ENCODE assay signal across 8 cellular contexts in genomic region chr1:115112496-115113375, GRCh38. TPM values are rescaled to one million over a fixed set of nuclear protein-coding genes. Genes with fewer than 3 reads are reported as not detected.
DNase-seq lines count a peak whose midpoint lies in the region; ATAC-seq, FAIRE-seq and TF ChIP-seq lines count a peak whose summit lies in the region.

No MANE protein-coding gene starts in this region.

- WGBS in pancreas, 2 donors: 19 to 24% methylated on average over 18 of the region's 18 CpGs

- no peak overlapping the region for H2AFZ ChIP-seq in Loucy (ENCODE audit: low read length)
- no peak overlapping the region for H2AFZ ChIP-seq in fibroblast of lung (ENCODE audit: low read length)

- no peak overlapping the region for H3K4me3 ChIP-seq in Loucy (ENCODE audit: low read length, poor library complexity, severe bottlenecking)
- H3K4me3 ChIP-seq in fibroblast of lung (replicated peaks in 1 of 4; ENCODE audit: control extremely low read depth in 1 of 4, insufficient read depth in 1 of 4, low read depth in 3 of 4, low read length in 4 of 4): no peak overlapping the region
- no peak overlapping the region for H3K4me3 ChIP-seq in pancreas

- no peak for FAIRE-seq in pancreas (lab: Jason Lieb, UNC)

- H3K79me2 ChIP-seq in Loucy (ENCODE audit: insufficient read depth, low read length): no peaks in the 10 kb centered on the region
- no peaks in the 10 kb centered on the region for H3K79me2 ChIP-seq in fibroblast of lung (ENCODE audit: control insufficient read depth, insufficient read depth, low read length)

- H3K9me2 ChIP-seq in Loucy (replicated peaks; ENCODE audit: low read depth, low read length): no peaks in the 10 kb centered on the region

- intact Hi-C loops in pancreas (cut with DNase I): loop anchor here in 1 of 3 donors (10.0 kb wide), 1 partner anchor 138 kb away; no protein-coding TSS in a partner anchor

- H3K27ac ChIP-seq in fibroblast of lung (ENCODE audit: insufficient read depth, low read length) (no peak overlapping the region), pancreas (no peak overlapping the region)

- H3F3A ChIP-seq in Loucy (ENCODE audit: low read depth): no peaks in the 10 kb centered on the region

- no peaks in the 10 kb centered on the region for H3K27me3 ChIP-seq in Loucy (ENCODE audit: insufficient read depth, low read length, poor library complexity, severe bottlenecking)
- H3K27me3 ChIP-seq in fibroblast of lung (ENCODE audit: control insufficient read depth, insufficient read depth, low read length): peaks cover 3% of the 10 kb centered on the region
- H3K27me3 ChIP-seq in pancreas: no peaks in the 10 kb centered on the region

- peaks cover 24% of the 10 kb centered on the region for H3K4me1 ChIP-seq in Loucy (ENCODE audit: insufficient read depth, low read length, poor library complexity, severe bottlenecking)
- no peaks in the 10 kb centered on the region for H3K4me1 ChIP-seq in fibroblast of lung (ENCODE audit: control insufficient read depth, extremely low read depth, insufficient read depth, low read length)
- no peaks in the 10 kb centered on the region for H3K4me1 ChIP-seq in pancreas

- H3K9ac ChIP-seq in Loucy (ENCODE audit: low read depth, low read length, poor library complexity, severe bottlenecking) (no peak overlapping the region), fibroblast of lung (ENCODE audit: insufficient read depth, low read length) (no peak overlapping the region)

- ATAC-seq in pancreas: peak in 3 of 4 donors; percentile 58 to 80 (median 70)
- no peak for ATAC-seq in GM18502 (IDR thresholded peaks at IDR 0.05; ENCODE audit: poor library complexity, unreplicated experiment)
- ATAC-seq in HG03565 (IDR thresholded peaks at IDR 0.05; ENCODE audit: unreplicated experiment): no peak

- no peak overlapping the region for H3K4me2 ChIP-seq in Loucy (ENCODE audit: low read depth, low read length, poor library complexity, severe bottlenecking)
- no peak overlapping the region for H3K4me2 ChIP-seq in fibroblast of lung (ENCODE audit: extremely low read depth, insufficient read depth, low read length)

- H3K36me3 ChIP-seq in Loucy (ENCODE audit: insufficient read depth, low read length) (no peaks in the 10 kb centered on the region), fibroblast of lung (ENCODE audit: control insufficient read depth, insufficient read depth, low read length) (no peaks in the 10 kb centered on the region), pancreas (no peaks in the 10 kb centered on the region)

- no peaks in the 10 kb centered on the region for H3K9me3 ChIP-seq in Loucy (ENCODE audit: insufficient read depth, low read depth, low read length)
- no peaks in the 10 kb centered on the region for H3K9me3 ChIP-seq in fibroblast of lung (ENCODE audit: control insufficient read depth, insufficient read depth, low read depth, low read length)
- H3K9me3 ChIP-seq in pancreas: no peaks in the 10 kb centered on the region

- DNase-seq in EL: peak; percentile 38
- peak in 2 of 3 experiments; percentile 30 to 33 for DNase-seq in activated CD8-positive, alpha-beta memory T cell treated with anti-CD3 and anti-CD28 coated beads for 48 hours (ENCODE audit: low read depth in 2 of 3, low spot score in 2 of 3)
- no peak for DNase-seq in fibroblast of lung (ENCODE audit: low read depth in 2 of 2)
- DNase-seq in pancreas: peak in 4 of 6 donors; percentile 22 to 75 (median 47)
- no peak for DNase-seq in ureter (ENCODE audit: low spot score)

- no peaks in the 10 kb centered on the region for H4K20me1 ChIP-seq in Loucy (ENCODE audit: insufficient read depth, low read length, poor library complexity, severe bottlenecking)
- no peaks in the 10 kb centered on the region for H4K20me1 ChIP-seq in fibroblast of lung (ENCODE audit: control insufficient read depth, extremely low read depth, insufficient read depth, low read length)

- TF ChIP-seq CTCF in Loucy (conservative IDR thresholded peaks at IDR 0.05; ENCODE audit: low read length) (peak; percentile 99), fibroblast of lung (conservative IDR thresholded peaks at IDR 0.05 in 1 of 2, IDR thresholded peaks at IDR 0.05 in 1 of 2; ENCODE audit: low read depth in 1 of 2, low read length in 2 of 2) (peak; percentile 86 to 90), pancreas (IDR thresholded peaks at IDR 0.05) (peak; percentile 82 to 93 (median 92))

RNA-seq across cellular contexts. Expression of gene TSPAN2, which starts 23.4 kb away (rescaled TPM):
- total RNA-seq in fibroblast of lung (0.66 and 2.1 TPM in 2 replicates), pancreas (1 to 10 TPM; 1.6 to 7.2 (median 2.6) TPM), ureter (22.0 TPM)
- polyA plus RNA-seq in fibroblast of lung (0.08 and 0.20 TPM in 2 replicates), pancreas (10 to 100 TPM in 1 of 2 donors, 1 to 10 TPM in 1; 1.7 to 10.2 TPM)
- 0.15 and 0.51 TPM in 2 replicates for polyA plus RNA-seq in fibroblast of lung (2012)
- polyA minus RNA-seq in fibroblast of lung (ENCODE audit: low replicate concordance): not detected in 2 replicates

Comparison
In these comparisons a context has a peak if more than half of its experiments do, and no peak if none do; other contexts are left out.
1. DNase-seq: peak in EL (single experiment), activated CD8-positive, alpha-beta memory T cell treated with anti-CD3 and anti-CD28 coated beads for 48 hours (2 of 3) and pancreas (4 of 6); none in fibroblast of lung (0 of 2) and ureter (single experiment).
2. ATAC-seq: peak in pancreas (3 of 4); none in GM18502 (single experiment) and HG03565 (single experiment).
3. Peak in every context shown above with its lines, with median percentiles within 50 percentile points of each other: CTCF ChIP-seq.